10 cellular contexts compared by ENCODE assay signal in genomic region chr4:113682730-113683129, GRCh38.
DNase-seq lines count a peak whose midpoint lies in the region; FAIRE-seq and TF ChIP-seq lines count a peak whose summit lies in the region.
"Had no signal": no experiment of that assay in that cellular context is flagged by ENCODE, and none has a peak within 500 bp of the region (broad histone marks: within the 10 kb centered on the region; RNA-seq: fewer than 3 reads in every experiment).

No MANE protein-coding gene starts in this region.

- no peak overlapping the region for H3K9ac ChIP-seq in parathyroid adenoma

- H3K4me3 Mint-ChIP-seq in activated CD4-positive, alpha-beta T cell treated with anti-CD3 and anti-CD28 coated beads, Interleukin-2, amount 10 ng/mL, durations not matched to agents 24 days and 14 days = peak overlapping the region; percentile 69

- no peak overlapping the region for H3K4me2 ChIP-seq in parathyroid adenoma (ENCODE audit: low read length)

- H3K9me3 ChIP-seq in parathyroid adenoma (ENCODE audit: control insufficient read depth, low read length) = no peaks in the 10 kb centered on the region
- H3K9me3 ChIP-seq: body of pancreas had no signal

- peak overlapping the region; percentile 15 for H3K27ac ChIP-seq in parathyroid adenoma
- H3K27ac ChIP-seq in dorsolateral prefrontal cortex = no peak overlapping the region
- H3K27ac ChIP-seq: body of pancreas had no signal

- no peaks in the 10 kb centered on the region for H3K27me3 Mint-ChIP-seq in activated CD4-positive, alpha-beta T cell treated with anti-CD3 and anti-CD28 coated beads, Interleukin-2, amount 10 ng/mL, durations not matched to agents 24 days and 14 days

- TF ChIP-seq CTCF in astrocyte of the spinal cord (IDR thresholded peaks at IDR 0.05; ENCODE audit: low read depth, low read length) = no peak
- TF ChIP-seq CTCF in parathyroid adenoma (IDR thresholded peaks at IDR 0.05) = no peak
- TF ChIP-seq CTCF in D721Med (IDR thresholded peaks at IDR 0.05; ENCODE audit: insufficient read depth, missing control alignments) = no peak
- TF ChIP-seq CTCF in dorsolateral prefrontal cortex (IDR thresholded peaks at IDR 0.05 in 54 of 56, conservative IDR thresholded peaks at IDR 0.05 in 2 of 56; ENCODE audit: low read depth in 1 of 56, partially characterized antibody in 56 of 56) = no peak

- no peak overlapping the region for H2AFZ ChIP-seq in parathyroid adenoma

- peak; percentile 3 for DNase-seq in activated CD4-positive, alpha-beta T cell treated with anti-CD3 and anti-CD28 coated beads, Interleukin-2, amount 10 ng/mL, durations not matched to agents 24 days and 14 days
- no peak for DNase-seq in activated CD4-positive, alpha-beta T cell treated with anti-CD3 and anti-CD28 coated beads for 1 hour
- DNase-seq in HS-5 (ENCODE audit: low read depth) (peak; percentile 43), astrocyte of the spinal cord (ENCODE audit: low read depth, low spot score) (peak; percentile 74), cerebellum (ENCODE audit: low spot score) (no peak), D721Med (ENCODE audit: insufficient read length, low spot score) (no peak), dorsolateral prefrontal cortex (no peak)
- DNase-seq: body of pancreas, NCI-H82 had no signal

- no peak for FAIRE-seq in D721Med (lab: Jason Lieb, UNC)

- intact Hi-C loops in activated CD4-positive, alpha-beta T cell treated with anti-CD3 and anti-CD28 coated beads, Interleukin-2, amount 10 ng/mL, durations not matched to agents 24 days and 14 days (cut with micrococcal nuclease) = loop anchor here (1.0 to 5.0 kb wide), 12 partner anchors 15 to 325 kb away; no protein-coding TSS in a partner anchor
- intact Hi-C loops in dorsolateral prefrontal cortex (cut with DNase I) = no loop called here

- H3K27ac Mint-ChIP-seq in activated CD4-positive, alpha-beta T cell treated with anti-CD3 and anti-CD28 coated beads, Interleukin-2, amount 10 ng/mL, durations not matched to agents 24 days and 14 days = peak overlapping the region; percentile 90

- peaks cover 51% of the 10 kb centered on the region for H3K36me3 Mint-ChIP-seq in activated CD4-positive, alpha-beta T cell treated with anti-CD3 and anti-CD28 coated beads, Interleukin-2, amount 10 ng/mL, durations not matched to agents 24 days and 14 days (ENCODE audit: low read depth)

- peaks cover 56% of the 10 kb centered on the region for H3K4me1 Mint-ChIP-seq in activated CD4-positive, alpha-beta T cell treated with anti-CD3 and anti-CD28 coated beads, Interleukin-2, amount 10 ng/mL, durations not matched to agents 24 days and 14 days

- H3K27me3 ChIP-seq in parathyroid adenoma (ENCODE audit: control insufficient read depth, insufficient read depth, low read length) (no peaks in the 10 kb centered on the region), dorsolateral prefrontal cortex (no peaks in the 10 kb centered on the region)
- H3K27me3 ChIP-seq: body of pancreas had no signal

- no peaks in the 10 kb centered on the region for H3K79me2 ChIP-seq in parathyroid adenoma

- H3K4me3 ChIP-seq in astrocyte of the spinal cord (ENCODE audit: low read depth, low read length) (no peak overlapping the region), parathyroid adenoma (ENCODE audit: low read depth, low read length) (no peak overlapping the region), dorsolateral prefrontal cortex (no peak overlapping the region)
- H3K4me3 ChIP-seq: body of pancreas had no signal

- in situ Hi-C loops in astrocyte of the spinal cord (cut with HindIII; ENCODE audit: low sequenced_read_pairs) = no loop called here

- H3K36me3 ChIP-seq in parathyroid adenoma (ENCODE audit: control insufficient read depth, insufficient read depth, low read length) = no peaks in the 10 kb centered on the region

- no peaks in the 10 kb centered on the region for H3K4me1 ChIP-seq in parathyroid adenoma

- peaks cover 18% of the 10 kb centered on the region for H3K9me3 Mint-ChIP-seq in activated CD4-positive, alpha-beta T cell treated with anti-CD3 and anti-CD28 coated beads, Interleukin-2, amount 10 ng/mL, durations not matched to agents 24 days and 14 days

Comparison
In these comparisons a context has a peak if more than half of its experiments do, and no peak if none do; other contexts are left out.
1. DNase-seq: peak in activated CD4-positive, alpha-beta T cell treated with anti-CD3 and anti-CD28 coated beads, Interleukin-2, amount 10 ng/mL, durations not matched to agents 24 days and 14 days (single experiment), HS-5 (single experiment) and astrocyte of the spinal cord (single experiment); none in activated CD4-positive, alpha-beta T cell treated with anti-CD3 and anti-CD28 coated beads for 1 hour (single experiment), cerebellum (single experiment), D721Med (single experiment) and dorsolateral prefrontal cortex (0 of 10).